24 cellular contexts compared by ENCODE assay signal in genomic region chr10:35079267-35079666, GRCh38. TPM values are rescaled to one million over a fixed set of nuclear protein-coding genes. Genes with fewer than 3 reads are reported as not detected.
DNase-seq lines count a peak whose midpoint lies in the region; ATAC-seq and TF ChIP-seq lines count a peak whose summit lies in the region.
"Had no signal": no experiment of that assay in that cellular context is flagged by ENCODE, and none has a peak within 500 bp of the region (broad histone marks: within the 10 kb centered on the region; RNA-seq: fewer than 3 reads in every experiment).

No MANE protein-coding gene starts in this region.

- H4K20me1 ChIP-seq in IMR-90 (ENCODE audit: insufficient read depth, low read length), result peaks cover 43% of the 10 kb centered on the region; the same call in 1 of the 2 replicates

- in situ Hi-C loops in IMR-90 (cut with MboI; ENCODE audit: low sequenced_read_pairs) (no loop called here), brain microvascular endothelial cell (cut with HindIII; ENCODE audit: low pct_ligation_motif_present, low sequenced_read_pairs) (no loop called here)

- H3K79me2 ChIP-seq in ACC112 (ENCODE audit: control insufficient read depth, insufficient read depth, low read length, unreplicated experiment), result peaks cover 79% of the 10 kb centered on the region
- no peaks in the 10 kb centered on the region for H3K79me2 ChIP-seq in trophoblast cell (ENCODE audit: control insufficient read depth, insufficient read depth, low read length, poor library complexity)

- no peak overlapping the region for H3K9ac ChIP-seq in IMR-90 (ENCODE audit: low read depth, low read length)
- H3K9ac ChIP-seq in trophoblast cell (ENCODE audit: low read length), result no peak overlapping the region

- no peak for ATAC-seq in IMR-90 (ENCODE audit: low read depth)
- ATAC-seq: CD8-positive, alpha-beta T cell; Right ventricle myocardium inferior had no signal

- no peak for TF ChIP-seq CTCF in IMR-90 (conservative IDR thresholded peaks at IDR 0.05; ENCODE audit: low read depth, low read length)
- TF ChIP-seq CTCF in brain microvascular endothelial cell (IDR thresholded peaks at IDR 0.05; ENCODE audit: low read depth, low read length, missing control alignments), result no peak

- H2BK120ac ChIP-seq in IMR-90 (ENCODE audit: low read depth, low read length), result no peak overlapping the region
- H2BK120ac ChIP-seq in trophoblast cell (ENCODE audit: insufficient read depth, low read length, poor library complexity), result no peak overlapping the region

- H2AK9ac ChIP-seq in IMR-90 (replicated peaks; ENCODE audit: low read depth, low read length, poor library complexity), result no peak overlapping the region

- H3K36me3 ChIP-seq in ACC112 (ENCODE audit: insufficient read depth, low read length) (peaks cover 15% of the 10 kb centered on the region; the same call in 1 of the 2 replicates), IMR-90 (ENCODE audit: control insufficient read depth, insufficient read depth, low read length) (no peaks in the 10 kb centered on the region), brain microvascular endothelial cell (replicated peaks) (no peaks in the 10 kb centered on the region), trophoblast cell (ENCODE audit: control insufficient read depth in 1 of 2, insufficient read depth in 2 of 2, low read length in 2 of 2) (peaks cover 0 to 11% of the 10 kb centered on the region in 2 experiments)
- H3K36me3 ChIP-seq: HAP-1 had no signal

- no TSS peak for BruUV-seq in IMR-90 (replicated peaks; lab: Mats Ljungman, UMichigan)

- H3K4me1 ChIP-seq in ACC112 (ENCODE audit: control insufficient read depth, insufficient read depth, low read length, unreplicated experiment), result peaks cover 14% of the 10 kb centered on the region
- H3K4me1 ChIP-seq in IMR-90 (ENCODE audit: control insufficient read depth, insufficient read depth, low read length), result peaks cover 7% of the 10 kb centered on the region
- H3K4me1 ChIP-seq in trophoblast cell (ENCODE audit: control insufficient read depth in 1 of 2, insufficient read depth in 2 of 2, low read length in 2 of 2), result peaks cover 0 to 2% of the 10 kb centered on the region in 2 experiments
- H3K4me1 ChIP-seq: Caco-2, HAP-1 had no signal

- peaks cover 33% of the 10 kb centered on the region for H3K4me1 Mint-ChIP-seq in activated naive CD4-positive, alpha-beta T cell treated with anti-CD3 and anti-CD28 coated beads for 36 hours (ENCODE audit: low read depth)

- H3K4me2 ChIP-seq in IMR-90 (ENCODE audit: low read depth, low read length) (no peak overlapping the region), trophoblast cell (ENCODE audit: low read length) (no peak overlapping the region)

- H3K18ac ChIP-seq in IMR-90 (ENCODE audit: low read depth, low read length), result no peak overlapping the region
- H3K18ac ChIP-seq in trophoblast cell (ENCODE audit: low read length), result no peak overlapping the region

- H3K27me3 Mint-ChIP-seq in activated naive CD4-positive, alpha-beta T cell treated with anti-CD3 and anti-CD28 coated beads for 36 hours (ENCODE audit: low read depth), result no peaks in the 10 kb centered on the region
- H3K27me3 Mint-ChIP-seq: B cell had no signal

- peak overlapping the region; percentile 2; the same call in 1 of the 2 replicates for H2BK20ac ChIP-seq in IMR-90 (ENCODE audit: low read depth, low read length)

- H3K27me3 ChIP-seq in ACC112 (ENCODE audit: insufficient read depth, low read length) (no peaks in the 10 kb centered on the region), IMR-90 (ENCODE audit: control insufficient read depth, insufficient read depth, low read length) (no peaks in the 10 kb centered on the region), brain microvascular endothelial cell (replicated peaks) (no peaks in the 10 kb centered on the region), trophoblast cell (ENCODE audit: insufficient read depth, low read length) (no peaks in the 10 kb centered on the region)
- H3K27me3 ChIP-seq: MG63, SJSA1 had no signal

- H3K23ac ChIP-seq in IMR-90 (ENCODE audit: low read depth, low read length) (peak overlapping the region; percentile 4; the same call in 1 of the 2 replicates), trophoblast cell (ENCODE audit: low read length) (no peak overlapping the region)

- DNase-seq in IMR-90, result no peak
- DNase-seq in brain microvascular endothelial cell, result no peak
- DNase-seq in trophoblast cell, result no peak
- DNase-seq in cardiac septum (ENCODE audit: low spot score), result no peak
- DNase-seq in HK-2 (ENCODE audit: unreplicated experiment), result no peak
- no peak for DNase-seq in activated naive CD4-positive, alpha-beta T cell treated with anti-CD3 and anti-CD28 coated beads for 36 hours
- DNase-seq: Caco-2; CD8-positive, alpha-beta T cell; GOT3; NCI-H1105 treated with DMSO at 0.1 percent for 48 hours; NCI-H146; NCI-H1930; NCI-H2107; NCI-H524 treated with DMSO at 0.1 percent for 48 hours; NCI-H82; NK-92 treated with Interleukin-12 subunit alpha and Interleukin-12 subunit beta, amount 100 ng/mL, for 24 hours had no signal

- no peak overlapping the region for H3K14ac ChIP-seq in IMR-90 (replicated peaks; ENCODE audit: low read depth, low read length)
- H3K14ac ChIP-seq in trophoblast cell (ENCODE audit: low read length), result no peak overlapping the region

- H3K27ac ChIP-seq in ACC112 (ENCODE audit: low read depth, low read length) (peak overlapping the region; percentile 51), IMR-90 (ENCODE audit: insufficient read depth, low read length) (no peak overlapping the region), brain microvascular endothelial cell (peak overlapping the region; percentile 8), trophoblast cell (ENCODE audit: low read depth, low read length) (no peak overlapping the region)
- H3K27ac ChIP-seq: C4-2B, HL-60, SJSA1 had no signal

- H3K9me1 ChIP-seq in IMR-90 (ENCODE audit: insufficient read depth, low read length), result peaks cover 6% of the 10 kb centered on the region

- no peak for TF ChIP-seq POLR2A in IMR-90 (IDR thresholded peaks at IDR 0.05; ENCODE audit: low read depth, low read length)

- WGBS in IMR-90 (ENCODE audit: extremely low coverage in 2 of 2, insufficient read length in 1 of 2), 2 experiments, result 100% methylated on average over 1 of the region's 4 CpGs; no CpG with 5 or more reads in 1 of the 2 experiments
- no CpG with 5 or more reads among the region's 4 CpGs for WGBS in trophoblast cell (ENCODE audit: extremely low coverage, insufficient coverage, insufficient read length)

- no peak for TF ChIP-seq RAD21 in IMR-90 (IDR thresholded peaks at IDR 0.05; ENCODE audit: low read length)

- H3K4ac ChIP-seq in IMR-90 (ENCODE audit: low read depth, low read length) (peak overlapping the region; percentile 9), trophoblast cell (ENCODE audit: low read depth, low read length) (peak overlapping the region; percentile 64)

- H2AK5ac ChIP-seq in IMR-90 (ENCODE audit: low read depth, low read length) (no peak overlapping the region), trophoblast cell (ENCODE audit: low read length) (no peak overlapping the region)

- H2AFZ ChIP-seq in ACC112 (ENCODE audit: low read length, unreplicated experiment) (no peak overlapping the region), IMR-90 (replicated peaks; ENCODE audit: low read length, poor library complexity) (no peak overlapping the region), trophoblast cell (ENCODE audit: insufficient read depth, low read length, poor library complexity) (no peak overlapping the region)

- intact Hi-C loops in IMR-90 (cut with micrococcal nuclease), result no loop called here
- intact Hi-C loops in cardiac septum (cut with DNase I), result no loop called here
- intact Hi-C loops in activated naive CD4-positive, alpha-beta T cell treated with anti-CD3 and anti-CD28 coated beads for 36 hours (cut with micrococcal nuclease), result no loop called here

- no peaks in the 10 kb centered on the region for H3K9me3 ChIP-seq in IMR-90 (ENCODE audit: control insufficient read depth, insufficient read depth, low read length)
- H3K9me3 ChIP-seq in trophoblast cell (ENCODE audit: insufficient read depth, low read depth, low read length), result no peaks in the 10 kb centered on the region
- H3K9me3 ChIP-seq: Caco-2, HAP-1, SJSA1 had no signal

- H4K91ac ChIP-seq in IMR-90 (ENCODE audit: insufficient read depth, low read depth, low read length), result no peak overlapping the region
- H4K91ac ChIP-seq in trophoblast cell (ENCODE audit: low read depth, low read length), result no peak overlapping the region

- peaks cover 1% of the 10 kb centered on the region for H3K9me3 Mint-ChIP-seq in activated naive CD4-positive, alpha-beta T cell treated with anti-CD3 and anti-CD28 coated beads for 36 hours
- H3K9me3 Mint-ChIP-seq: CD8-positive, alpha-beta T cell had no signal

- H3K27ac Mint-ChIP-seq in activated naive CD4-positive, alpha-beta T cell treated with anti-CD3 and anti-CD28 coated beads for 36 hours, result no peak overlapping the region
- H3K27ac Mint-ChIP-seq: B cell; CD8-positive, alpha-beta T cell had no signal

- H4K5ac ChIP-seq in IMR-90 (ENCODE audit: low read depth, low read length), result no peak overlapping the region

- no peak overlapping the region for H3K56ac ChIP-seq in IMR-90 (ENCODE audit: extremely low read depth, insufficient read depth, low read length)

- no peak overlapping the region for H4K12ac ChIP-seq in trophoblast cell (ENCODE audit: low read depth, low read length)

- POLR2A ChIA-PET in IMR-90 (lab: Charles Lee; ENCODE audit: unreplicated experiment), result no interaction called here

- H2BK15ac ChIP-seq in IMR-90 (ENCODE audit: low read depth, low read length), result no peak overlapping the region

- dilution Hi-C loops in IMR-90 (cut with HindIII; ENCODE audit: low sequenced_read_pairs, unreplicated experiment), result no loop called here

- H3K4me3 Mint-ChIP-seq in activated naive CD4-positive, alpha-beta T cell treated with anti-CD3 and anti-CD28 coated beads for 36 hours, result no peak overlapping the region
- H3K4me3 Mint-ChIP-seq: B cell; CD8-positive, alpha-beta T cell had no signal

- CTCF ChIA-PET in IMR-90 (lab: Yijun Ruan, JAX), result no interaction called here
- CTCF ChIA-PET in activated naive CD4-positive, alpha-beta T cell treated with anti-CD3 and anti-CD28 coated beads for 36 hours (lab: Charles Lee), result no interaction called here

- no peak overlapping the region for H4K8ac ChIP-seq in IMR-90 (ENCODE audit: low read depth in 2 of 2, low read length in 2 of 2)
- no peak overlapping the region for H4K8ac ChIP-seq in trophoblast cell (ENCODE audit: low read depth, low read length)

- H2BK12ac ChIP-seq in trophoblast cell (ENCODE audit: low read length), result no peak overlapping the region

- no peak overlapping the region for H3K4me3 ChIP-seq in ACC112 (ENCODE audit: low read depth, low read length)
- H3K4me3 ChIP-seq in IMR-90 (ENCODE audit: insufficient read depth, low read depth, low read length), result no peak overlapping the region
- H3K4me3 ChIP-seq in brain microvascular endothelial cell (ENCODE audit: low read depth, low read length), result no peak overlapping the region
- no peak overlapping the region for H3K4me3 ChIP-seq in trophoblast cell (ENCODE audit: low read depth, low read length)
- H3K4me3 ChIP-seq: HAP-1, MG63, SJSA1 had no signal

- peaks cover 15% of the 10 kb centered on the region for H3K36me3 Mint-ChIP-seq in activated naive CD4-positive, alpha-beta T cell treated with anti-CD3 and anti-CD28 coated beads for 36 hours (ENCODE audit: low read depth)

- H3K79me1 ChIP-seq in IMR-90 (ENCODE audit: low read depth in 1 of 2, low read length in 2 of 2), result peaks cover 24 to 70% of the 10 kb centered on the region in 2 experiments
- H3K79me1 ChIP-seq in trophoblast cell (ENCODE audit: low read length), result no peaks in the 10 kb centered on the region

- H2BK5ac ChIP-seq in IMR-90 (ENCODE audit: low read depth, low read length, poor library complexity, severe bottlenecking) (peak overlapping the region; percentile 35), trophoblast cell (ENCODE audit: low read depth, low read length, poor library complexity) (no peak overlapping the region)

RNA-seq across cellular contexts. Expression of gene CUL2, which starts 10.9 kb away (rescaled TPM):
- 36.6 and 46.7 TPM in 2 replicates for total RNA-seq in IMR-90 (2012; rRNA removed)
- 14.2 and 18.9 TPM in 2 replicates for polyA plus RNA-seq in IMR-90 (2012; rRNA removed)
- polyA plus RNA-seq in IMR-90 (2012; cell fraction: cytosol; rRNA removed), result 4.8 and 7.3 TPM in 2 replicates
- 3.1 and 15.3 TPM in 2 replicates for polyA plus RNA-seq in IMR-90 (2012; cell fraction: nucleus; rRNA removed; ENCODE audit: low replicate concordance)
- polyA plus RNA-seq in trophoblast cell (2013), result 46.9 and 48.9 TPM in 2 replicates
- total RNA-seq in cardiac septum, result 30.0 TPM
- total RNA-seq in activated naive CD4-positive, alpha-beta T cell treated with anti-CD3 and anti-CD28 coated beads for 36 hours, result 10 to 100 TPM; 35.3 to 36.9 TPM

RNA-seq across cellular contexts. Expression of gene CREM, which starts 47.4 kb away (rescaled TPM):
- total RNA-seq in IMR-90 (2012; rRNA removed), result 40.5 and 48.0 TPM in 2 replicates
- polyA plus RNA-seq in IMR-90 (2012; rRNA removed), result 29.4 and 33.2 TPM in 2 replicates
- 21.7 and 24.4 TPM in 2 replicates for polyA plus RNA-seq in IMR-90 (2012; cell fraction: cytosol; rRNA removed)
- 8.3 and 25.4 TPM in 2 replicates for polyA plus RNA-seq in IMR-90 (2012; cell fraction: nucleus; rRNA removed; ENCODE audit: low replicate concordance)
- 63.8 and 66.1 TPM in 2 replicates for polyA plus RNA-seq in trophoblast cell (2013)
- 46.0 TPM for total RNA-seq in cardiac septum
- 100 to 1,000 TPM; 107 to 111 TPM for total RNA-seq in activated naive CD4-positive, alpha-beta T cell treated with anti-CD3 and anti-CD28 coated beads for 36 hours

Comparison
In these comparisons a context has a peak if more than half of its experiments do, and no peak if none do; other contexts are left out.
1. H3K27ac ChIP-seq: peak in ACC112 (single experiment) and brain microvascular endothelial cell (single experiment); none in IMR-90 (single experiment) and trophoblast cell (single experiment).